9 cellular contexts compared by ENCODE assay signal in the genomic region with DNA sequence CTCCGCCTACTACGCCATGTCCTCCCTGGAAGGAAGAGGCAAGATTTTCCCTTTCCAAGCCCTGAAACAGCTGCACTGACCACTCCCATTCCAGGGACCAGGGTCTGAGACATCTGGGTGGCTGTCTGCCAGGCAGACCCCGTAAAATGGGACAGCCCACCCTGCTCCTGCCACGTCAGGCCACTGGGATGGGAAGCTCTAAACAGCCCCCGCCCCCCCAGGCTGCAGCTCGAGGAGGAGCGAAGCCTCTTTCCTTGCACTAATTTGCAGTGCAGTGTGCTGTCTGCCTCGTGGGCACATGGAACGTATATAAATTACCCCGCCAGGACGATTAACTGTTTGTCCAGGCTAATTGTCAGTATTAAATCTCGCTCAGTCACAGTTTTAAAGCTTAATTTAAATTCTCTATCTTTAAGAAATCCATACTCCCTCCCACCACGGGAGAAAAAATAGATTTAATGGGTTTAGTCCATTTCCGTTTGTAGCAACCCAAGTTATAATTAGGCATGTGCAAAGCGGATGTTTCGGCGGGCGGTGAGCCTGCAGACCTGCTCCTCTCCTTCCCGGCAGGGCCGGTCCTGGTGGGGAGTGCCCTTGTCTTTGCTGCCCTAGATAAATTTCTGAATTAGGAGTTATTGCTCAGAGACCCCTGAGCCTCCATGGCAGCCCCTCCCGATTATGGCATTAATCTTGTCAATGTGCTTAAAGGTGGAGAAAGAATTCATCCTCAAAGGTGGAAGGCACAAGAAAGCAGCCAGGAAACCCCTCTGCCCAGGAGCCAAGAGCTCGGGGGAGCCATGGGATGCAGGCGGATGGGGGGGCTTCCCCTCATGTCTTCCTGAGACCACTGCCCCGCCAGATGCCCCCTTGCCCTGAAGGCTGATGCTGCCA.
A peak's percentile ranks its signal among the peaks of the same experiment; 100 is the strongest.
DNase-seq lines count a peak whose midpoint lies in the region; ATAC-seq, FAIRE-seq and TF ChIP-seq lines count a peak whose summit lies in the region.
"Had no signal": no experiment of that assay in that cellular context is flagged by ENCODE, and none has a peak within 500 bp of the region (broad histone marks: within the 10 kb centered on the region; RNA-seq: fewer than 3 reads in every experiment).

No MANE protein-coding gene starts in this region.

- no peak for TF ChIP-seq EP300 in gastroesophageal sphincter (IDR thresholded peaks at IDR 0.05)

- peaks cover 33% of the 10 kb centered on the region for H3K4me1 Mint-ChIP-seq in activated CD8-positive, alpha-beta memory T cell treated with anti-CD3 and anti-CD28 coated beads, Interleukin-2, amount 10 ng/mL, durations not matched to agents 7 days and 5 days
- H3K4me1 Mint-ChIP-seq in naive B cell, result peaks cover 14 to 20% (median 17%) of the 10 kb centered on the region in 3 donors

- no peak overlapping the region for H3K4me3 Mint-ChIP-seq in activated CD8-positive, alpha-beta memory T cell treated with anti-CD3 and anti-CD28 coated beads, Interleukin-2, amount 10 ng/mL, durations not matched to agents 7 days and 5 days
- peak overlapping the region; percentile 23 to 89 (median 74) for H3K4me3 Mint-ChIP-seq in naive B cell

- H3K36me3 Mint-ChIP-seq in activated CD8-positive, alpha-beta memory T cell treated with anti-CD3 and anti-CD28 coated beads, Interleukin-2, amount 10 ng/mL, durations not matched to agents 7 days and 5 days, result no peaks in the 10 kb centered on the region
- no peaks in the 10 kb centered on the region for H3K36me3 Mint-ChIP-seq in naive B cell

- peak overlapping the region in 9 of 11 experiments; percentile 32 to 78 (median 76); a peak in 17 of 22 replicates for H3K27ac ChIP-seq in BLaER1 treated with 17β-estradiol and CSF1 and Interleukin-3, amounts not matched to agents 10 nM and 100 nM
- no peak overlapping the region for H3K27ac ChIP-seq in gastroesophageal sphincter

- peaks cover 27% of the 10 kb centered on the region for H3K27me3 Mint-ChIP-seq in activated CD8-positive, alpha-beta memory T cell treated with anti-CD3 and anti-CD28 coated beads, Interleukin-2, amount 10 ng/mL, durations not matched to agents 7 days and 5 days
- peaks cover 53 to 73% (median 70%) of the 10 kb centered on the region in 3 donors for H3K27me3 Mint-ChIP-seq in naive B cell

- H3K4me2 ChIP-seq in BLaER1 treated with 17β-estradiol and CSF1 and Interleukin-3, amounts not matched to agents 10 nM and 100 nM, result peak overlapping the region; percentile 87 to 99 (median 93)

- H3K27me3 ChIP-seq in BLaER1 treated with 17β-estradiol and CSF1 and Interleukin-3, amounts not matched to agents 10 nM and 100 nM, result peaks cover 0 to 31% (median 10%) of the 10 kb centered on the region in 11 experiments; a peak in 16 of 22 replicates
- peaks cover 5% of the 10 kb centered on the region for H3K27me3 ChIP-seq in gastroesophageal sphincter

- no peak for TF ChIP-seq CTCF in gastroesophageal sphincter (IDR thresholded peaks at IDR 0.05)
- no peak for TF ChIP-seq CTCF in D721Med (IDR thresholded peaks at IDR 0.05; ENCODE audit: insufficient read depth, missing control alignments)

- TF ChIP-seq POLR2A in gastroesophageal sphincter (IDR thresholded peaks at IDR 0.05), result no peak

- H3K36me3 ChIP-seq in BLaER1 treated with 17β-estradiol and CSF1 and Interleukin-3, amounts not matched to agents 10 nM and 100 nM, result no peaks in the 10 kb centered on the region
- no peaks in the 10 kb centered on the region for H3K36me3 ChIP-seq in gastroesophageal sphincter

- H3K9ac ChIP-seq in BLaER1 treated with 17β-estradiol and CSF1 and Interleukin-3, amounts not matched to agents 10 nM and 100 nM, result peak overlapping the region in 10 of 11 experiments; percentile 4 to 73 (median 62); a peak in 17 of 22 replicates

- in situ Hi-C loops in KBM-7 (cut with MboI; ENCODE audit: low pct_unique_long_range_greater_than_20kb, low sequenced_read_pairs), result no loop called here

- no peaks in the 10 kb centered on the region for H4K20me1 ChIP-seq in BLaER1 treated with 17β-estradiol and CSF1 and Interleukin-3, amounts not matched to agents 10 nM and 100 nM

- CTCF ChIA-PET in activated CD8-positive, alpha-beta memory T cell treated with anti-CD3 and anti-CD28 coated beads, Interleukin-2, amount 10 ng/mL, durations not matched to agents 7 days and 5 days (lab: Charles Lee), result interaction anchor here (1.0 to 1.6 kb wide), 3 partner anchors 22 to 148 kb away, joined by 3 to 4 read pairs (median 3); no protein-coding TSS in a partner anchor

- 7 to 15% methylated on average over 9 to 17 of the region's 24 CpGs for WGBS in gastroesophageal sphincter (ENCODE audit: low coverage in 1 of 2), 2 donors

- peak overlapping the region; percentile 5 to 59 (median 48); a peak in 15 of 20 replicates for H3K4me3 ChIP-seq in BLaER1 treated with 17β-estradiol and CSF1 and Interleukin-3, amounts not matched to agents 10 nM and 100 nM
- peak overlapping the region in 1 of 2 donors; percentile 22 for H3K4me3 ChIP-seq in gastroesophageal sphincter

- ATAC-seq in activated CD8-positive, alpha-beta memory T cell treated with anti-CD3 and anti-CD28 coated beads, Interleukin-2, amount 10 ng/mL, durations not matched to agents 7 days and 5 days, result peak; percentile 52
- no peak for ATAC-seq in naive B cell (ENCODE audit: low read depth in 2 of 2)
- ATAC-seq in gastroesophageal sphincter, result no peak
- no peak for ATAC-seq in HG03521 (IDR thresholded peaks at IDR 0.05; ENCODE audit: unreplicated experiment)

- FAIRE-seq in D721Med (lab: Jason Lieb, UNC), result no peak

- H3K9me3 ChIP-seq in BLaER1 treated with 17β-estradiol and CSF1 and Interleukin-3, amounts not matched to agents 10 nM and 100 nM (replicated peaks in 1 of 11), result no peaks in the 10 kb centered on the region
- H3K9me3 ChIP-seq in gastroesophageal sphincter, result no peaks in the 10 kb centered on the region

- no peaks in the 10 kb centered on the region for H3K9me3 Mint-ChIP-seq in activated CD8-positive, alpha-beta memory T cell treated with anti-CD3 and anti-CD28 coated beads, Interleukin-2, amount 10 ng/mL, durations not matched to agents 7 days and 5 days (ENCODE audit: low read depth)
- H3K9me3 Mint-ChIP-seq in naive B cell, result peaks cover 0 to 4% (median 0%) of the 10 kb centered on the region in 7 donors

- H3K4me1 ChIP-seq in BLaER1 treated with 17β-estradiol and CSF1 and Interleukin-3, amounts not matched to agents 10 nM and 100 nM, result peaks cover 40 to 91% (median 87%) of the 10 kb centered on the region in 10 experiments
- H3K4me1 ChIP-seq in gastroesophageal sphincter, result peaks cover 0 to 23% (median 0%) of the 10 kb centered on the region in 3 donors

- peak overlapping the region; percentile 16 for H3K27ac Mint-ChIP-seq in activated CD8-positive, alpha-beta memory T cell treated with anti-CD3 and anti-CD28 coated beads, Interleukin-2, amount 10 ng/mL, durations not matched to agents 7 days and 5 days
- peak overlapping the region in 1 of 6 donors; percentile 10 for H3K27ac Mint-ChIP-seq in naive B cell

- DNase-seq in KBM-7, result peak; percentile 73
- DNase-seq in activated CD8-positive, alpha-beta memory T cell treated with anti-CD3 and anti-CD28 coated beads, Interleukin-2, amount 10 ng/mL, durations not matched to agents 7 days and 5 days, result peak; percentile 53
- no peak for DNase-seq in naive B cell
- no peak for DNase-seq in D721Med (ENCODE audit: insufficient read length, low spot score)
- DNase-seq in NCI-H2107 (lab: John Stamatoyannopoulos, UW), result no peak
- DNase-seq: NCI-H524 had no signal

Comparison
In these comparisons a context has a peak if more than half of its experiments do, and no peak if none do; other contexts are left out.
1. H3K27ac ChIP-seq: peak in BLaER1 treated with 17β-estradiol and CSF1 and Interleukin-3, amounts not matched to agents 10 nM and 100 nM (9 of 11); none in gastroesophageal sphincter (0 of 4).
2. DNase-seq: peak in KBM-7 (single experiment) and activated CD8-positive, alpha-beta memory T cell treated with anti-CD3 and anti-CD28 coated beads, Interleukin-2, amount 10 ng/mL, durations not matched to agents 7 days and 5 days (single experiment); none in naive B cell (single experiment), D721Med (single experiment) and NCI-H2107 (single experiment).